Comparison of ENCODE assay signal across 21 cellular contexts in the genomic region with DNA sequence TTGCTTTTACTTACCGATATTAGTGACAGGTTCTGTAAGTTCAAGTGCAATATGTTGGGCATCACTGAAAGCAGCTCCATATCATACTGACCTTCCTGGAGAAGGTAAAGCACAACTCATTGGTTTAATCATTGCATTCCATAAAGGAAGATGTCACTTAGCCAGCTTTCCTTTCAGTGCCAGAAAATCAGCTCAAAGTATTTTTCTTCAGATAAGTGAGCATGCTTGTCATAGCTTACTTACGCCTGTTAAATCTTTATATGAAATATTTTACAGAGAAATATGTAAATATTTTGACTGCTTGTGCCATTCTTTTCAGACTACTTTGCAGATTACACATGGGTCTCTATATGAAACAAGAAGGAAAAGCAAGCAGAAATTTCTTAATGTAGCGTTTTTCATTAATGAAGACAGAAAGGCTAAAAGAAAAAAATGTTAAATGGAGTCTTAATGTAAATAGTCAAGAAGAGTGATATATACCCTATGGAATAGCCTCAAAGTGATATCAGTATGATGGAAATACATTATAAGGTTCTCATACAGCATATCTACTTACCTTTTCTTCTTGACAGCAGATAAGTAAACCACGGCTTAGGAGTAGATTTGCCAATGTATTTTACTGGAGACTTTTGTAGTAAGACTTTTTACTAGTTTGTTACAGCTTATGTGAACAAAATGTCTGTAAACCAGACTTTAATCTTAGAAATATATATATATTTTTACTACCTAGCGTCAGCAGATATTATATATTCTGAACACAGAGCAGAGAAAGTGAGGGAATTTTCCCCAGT.
DNase-seq lines count a peak whose midpoint lies in the region; ATAC-seq, FAIRE-seq and TF ChIP-seq lines count a peak whose summit lies in the region.
"Had no signal": no experiment of that assay in that cellular context is flagged by ENCODE, and none has a peak within 500 bp of the region (broad histone marks: within the 10 kb centered on the region; RNA-seq: fewer than 3 reads in every experiment).

No MANE protein-coding gene starts in this region.

- no peak overlapping the region for H2AFZ ChIP-seq in IMR-90 (replicated peaks; ENCODE audit: low read length, poor library complexity)
- no peak overlapping the region for H2AFZ ChIP-seq in mesenchymal stem cell (ENCODE audit: low read depth, low read length)

- H2BK15ac ChIP-seq in IMR-90 (ENCODE audit: low read depth, low read length) (no peak overlapping the region), mesenchymal stem cell (ENCODE audit: low read depth, poor library complexity, severe bottlenecking) (no peak overlapping the region)

- no peak overlapping the region; the same call in 1 of the 2 replicates for H3K23ac ChIP-seq in IMR-90 (ENCODE audit: low read depth, low read length)
- no peak overlapping the region for H3K23ac ChIP-seq in mesenchymal stem cell (ENCODE audit: low read length in 2 of 2)

- H3K27me3 Mint-ChIP-seq in activated T-helper 17 cell treated with anti-CD3 and anti-CD28 coated beads, Interleukin-2, amount 50 U/mL, for 72 hours, result no peaks in the 10 kb centered on the region
- H3K27me3 Mint-ChIP-seq: activated CD8-positive, alpha-beta T cell treated with anti-CD3 and anti-CD28 coated beads for 36 hours; B cell had no signal

- peak overlapping the region; percentile 71 for H3K4me2 ChIP-seq in IMR-90 (ENCODE audit: low read depth, low read length)
- no peak overlapping the region for H3K4me2 ChIP-seq in mesenchymal stem cell (ENCODE audit: low read length, poor library complexity, severe bottlenecking)

- CTCF ChIA-PET in IMR-90 (lab: Yijun Ruan, JAX), result interaction anchor here (0.7 kb wide), 2 partner anchors 17 to 167 kb away, joined by 3 to 4 read pairs; no protein-coding TSS in a partner anchor

- peak; percentile 74 for ATAC-seq in IMR-90 (ENCODE audit: low read depth)
- ATAC-seq in activated T-helper 17 cell treated with anti-CD3 and anti-CD28 coated beads, Interleukin-2, amount 50 U/mL, for 72 hours (replicated peaks), result no peak
- ATAC-seq: activated CD8-positive, alpha-beta T cell treated with anti-CD3 and anti-CD28 coated beads for 36 hours; K562 had no signal

- intact Hi-C loops in IMR-90 (cut with micrococcal nuclease), result loop anchor here (1.0 to 10.0 kb wide), 14 partner anchors 75 to 1060 kb away; no protein-coding TSS in a partner anchor

- BruUV-seq in IMR-90 (replicated peaks; lab: Mats Ljungman, UMichigan), result TSS peak; percentile 53

- H3K36me3 ChIP-seq in IMR-90 (ENCODE audit: control insufficient read depth, insufficient read depth, low read length) (no peaks in the 10 kb centered on the region), bronchial epithelial cell (ENCODE audit: control insufficient read depth, insufficient read depth, low read length) (no peaks in the 10 kb centered on the region), mesenchymal stem cell (ENCODE audit: control insufficient read depth in 1 of 2, insufficient read depth in 2 of 2, low read depth in 1 of 2, low read length in 2 of 2) (no peaks in the 10 kb centered on the region)
- H3K36me3 ChIP-seq: cardiac muscle cell, neutrophil had no signal

- H3K79me1 ChIP-seq in IMR-90 (ENCODE audit: low read depth in 1 of 2, low read length in 2 of 2) (peaks cover 4 to 8% of the 10 kb centered on the region in 2 experiments; a peak in 2 of 4 replicates), mesenchymal stem cell (replicated peaks; ENCODE audit: low read length, poor library complexity, severe bottlenecking) (no peaks in the 10 kb centered on the region)

- peaks cover 10% of the 10 kb centered on the region; the same call in 1 of the 2 replicates for H3K4me1 ChIP-seq in IMR-90 (ENCODE audit: control insufficient read depth, insufficient read depth, low read length)
- peaks cover 4% of the 10 kb centered on the region for H3K4me1 ChIP-seq in mesenchymal stem cell (ENCODE audit: control insufficient read depth, insufficient read depth, low read depth, low read length)
- H3K4me1 ChIP-seq: testis had no signal

- peak overlapping the region; percentile 95 for H2BK5ac ChIP-seq in IMR-90 (ENCODE audit: low read depth, low read length, poor library complexity, severe bottlenecking)
- H2BK5ac ChIP-seq in mesenchymal stem cell (ENCODE audit: low read depth, low read length, poor library complexity, severe bottlenecking), result no peak overlapping the region

- no peak for FAIRE-seq in bronchial epithelial cell (lab: Jason Lieb, UNC)
- FAIRE-seq: endometrium, GM12892, K562 had no signal

- no peak for TF ChIP-seq POLR2A in IMR-90 (IDR thresholded peaks at IDR 0.05; ENCODE audit: low read depth, low read length)

- H3K9me1 ChIP-seq in IMR-90 (ENCODE audit: insufficient read depth, low read length), result peaks cover 3% of the 10 kb centered on the region; the same call in 1 of the 2 replicates

- H2BK20ac ChIP-seq in IMR-90 (ENCODE audit: low read depth, low read length), result peak overlapping the region; percentile 98; the same call in 1 of the 2 replicates

- H4K5ac ChIP-seq in IMR-90 (ENCODE audit: low read depth, low read length), result peak overlapping the region; percentile 96

- H3K18ac ChIP-seq in IMR-90 (ENCODE audit: low read depth, low read length) (peak overlapping the region; percentile 99), mesenchymal stem cell (ENCODE audit: low read depth in 1 of 2, low read length in 2 of 2) (no peak overlapping the region)

- H3K27me3 ChIP-seq in IMR-90 (ENCODE audit: control insufficient read depth, insufficient read depth, low read length) (no peaks in the 10 kb centered on the region), bronchial epithelial cell (ENCODE audit: control insufficient read depth, insufficient read depth, low read length) (no peaks in the 10 kb centered on the region), mesenchymal stem cell (ENCODE audit: control insufficient read depth in 1 of 2, insufficient read depth in 1 of 2, low read length in 2 of 2) (no peaks in the 10 kb centered on the region)
- H3K27me3 ChIP-seq: cardiac muscle cell, neutrophil, testis had no signal

- dilution Hi-C loops in IMR-90 (cut with HindIII; ENCODE audit: low sequenced_read_pairs, unreplicated experiment), result no loop called here

- H2AK5ac ChIP-seq in IMR-90 (ENCODE audit: low read depth, low read length) (no peak overlapping the region), mesenchymal stem cell (ENCODE audit: low read length, severe bottlenecking) (no peak overlapping the region)

- POLR2A ChIA-PET in IMR-90 (lab: Charles Lee; ENCODE audit: unreplicated experiment), result interaction anchor here (0.7 to 1.8 kb wide), 6 partner anchors 17 to 572 kb away, joined by 3 to 8 read pairs (median 6); no protein-coding TSS in a partner anchor

- no peaks in the 10 kb centered on the region for H3K9me3 ChIP-seq in IMR-90 (ENCODE audit: control insufficient read depth, insufficient read depth, low read length)
- H3K9me3 ChIP-seq in mesenchymal stem cell (ENCODE audit: control insufficient read depth, low read length), result no peaks in the 10 kb centered on the region
- H3K9me3 ChIP-seq: neutrophil, testis had no signal

- no peaks in the 10 kb centered on the region for H4K20me1 ChIP-seq in IMR-90 (ENCODE audit: insufficient read depth, low read length)

- in situ Hi-C loops in IMR-90 (cut with MboI; ENCODE audit: low sequenced_read_pairs) (no loop called here), GM13976 (cut with MboI; ENCODE audit: low sequenced_read_pairs, unreplicated experiment) (no loop called here)

- peak overlapping the region; percentile 93 for H3K56ac ChIP-seq in IMR-90 (ENCODE audit: extremely low read depth, insufficient read depth, low read length)

- TF ChIP-seq CTCF in IMR-90 (conservative IDR thresholded peaks at IDR 0.05; ENCODE audit: low read depth, low read length) (no peak), bronchial epithelial cell (IDR thresholded peaks at IDR 0.05; ENCODE audit: insufficient read depth, low read length, severe bottlenecking) (no peak), GM13976 (IDR thresholded peaks at IDR 0.05; ENCODE audit: borderline replicate concordance, control extremely low read depth, extremely low read depth, insufficient read depth, missing control alignments) (no peak)

- no peak overlapping the region for H2AK9ac ChIP-seq in IMR-90 (replicated peaks; ENCODE audit: low read depth, low read length, poor library complexity)

- peak overlapping the region; percentile 99 for H4K91ac ChIP-seq in IMR-90 (ENCODE audit: insufficient read depth, low read depth, low read length)
- H4K91ac ChIP-seq in mesenchymal stem cell (ENCODE audit: low read length), result no peak overlapping the region

- H4K8ac ChIP-seq in IMR-90 (ENCODE audit: low read depth in 2 of 2, low read length in 2 of 2), result peak overlapping the region; percentile 95 to 97; a peak in 3 of 4 replicates
- H4K8ac ChIP-seq in mesenchymal stem cell (ENCODE audit: low read length), result no peak overlapping the region

- DNase-seq in AG08395 (ENCODE audit: low spot score) (peak; percentile 19), IMR-90 (peak; percentile 94), bronchial epithelial cell (ENCODE audit: low read depth) (peak; percentile 70), mesenchymal stem cell (peak; percentile 34), GM13976 (ENCODE audit: low spot score) (no peak), DMS53 treated with DMSO at 0.1 percent for 48 hours (lab: John Stamatoyannopoulos, UW; ENCODE audit: unreplicated experiment) (no peak), NCI-H2227 (lab: John Stamatoyannopoulos, UW; ENCODE audit: unreplicated experiment) (no peak)
- DNase-seq: activated CD8-positive, alpha-beta T cell treated with anti-CD3 and anti-CD28 coated beads for 36 hours; activated effector memory CD4-positive, alpha-beta T cell treated with anti-CD3 and anti-CD28 coated beads, Interleukin-2, amount 50 U/mL, for 16 hours; DMS79 treated with DMSO at 0.1 percent for 48 hours; NCI-H1436 treated with DMSO at 0.1 percent for 48 hours; NCI-H82; testis had no signal

- H3K27ac ChIP-seq in IMR-90 (ENCODE audit: insufficient read depth, low read length) (peak overlapping the region; percentile 99; the same call in 1 of the 2 replicates), mesenchymal stem cell (ENCODE audit: low read length, poor library complexity, severe bottlenecking) (peak overlapping the region; percentile 35)
- H3K27ac ChIP-seq: cardiac muscle cell, neutrophil, testis had no signal

- H3K9ac ChIP-seq in IMR-90 (ENCODE audit: low read depth, low read length), result peak overlapping the region; percentile 82
- H3K9ac ChIP-seq in mesenchymal stem cell (ENCODE audit: low read length), result no peak overlapping the region

- TF ChIP-seq RAD21 in IMR-90 (IDR thresholded peaks at IDR 0.05; ENCODE audit: low read length), result 0 out of 2 replicates have a peak, but pooled peaks have one; percentile 8

- no peak overlapping the region for H3K4me3 ChIP-seq in IMR-90 (ENCODE audit: insufficient read depth, low read depth, low read length)
- no peak overlapping the region for H3K4me3 ChIP-seq in bronchial epithelial cell (ENCODE audit: low read depth, low read length)
- H3K4me3 ChIP-seq in mesenchymal stem cell (ENCODE audit: insufficient read depth in 1 of 2, low read depth in 1 of 2, low read length in 2 of 2), result no peak overlapping the region
- H3K4me3 ChIP-seq: cardiac muscle cell, K562, lung, testis had no signal

- H3K14ac ChIP-seq in IMR-90 (replicated peaks; ENCODE audit: low read depth, low read length) (no peak overlapping the region; the same call in 1 of the 2 replicates), mesenchymal stem cell (ENCODE audit: low read length in 2 of 2) (no peak overlapping the region)

- no peaks in the 10 kb centered on the region for H3K36me3 Mint-ChIP-seq in activated T-helper 17 cell treated with anti-CD3 and anti-CD28 coated beads, Interleukin-2, amount 50 U/mL, for 72 hours (ENCODE audit: low read depth)

- peaks cover 4% of the 10 kb centered on the region for H3K9me3 Mint-ChIP-seq in activated T-helper 17 cell treated with anti-CD3 and anti-CD28 coated beads, Interleukin-2, amount 50 U/mL, for 72 hours

- H3K4me3 Mint-ChIP-seq in activated T-helper 17 cell treated with anti-CD3 and anti-CD28 coated beads, Interleukin-2, amount 50 U/mL, for 72 hours, result no peak overlapping the region
- H3K4me3 Mint-ChIP-seq: activated CD8-positive, alpha-beta T cell treated with anti-CD3 and anti-CD28 coated beads for 36 hours; B cell had no signal

- H3K4ac ChIP-seq in IMR-90 (ENCODE audit: low read depth, low read length), result peak overlapping the region; percentile 62
- no peak overlapping the region for H3K4ac ChIP-seq in mesenchymal stem cell (ENCODE audit: low read depth in 1 of 2, low read length in 2 of 2)

- H2BK120ac ChIP-seq in IMR-90 (ENCODE audit: low read depth, low read length), result peak overlapping the region; percentile 98
- no peak overlapping the region for H2BK120ac ChIP-seq in mesenchymal stem cell (ENCODE audit: low read depth, low read length)

- H2BK12ac ChIP-seq in mesenchymal stem cell (ENCODE audit: low read length in 2 of 2), result no peak overlapping the region

- no CpG with 5 or more reads among the region's 5 CpGs for WGBS in IMR-90 (ENCODE audit: extremely low coverage in 2 of 2, insufficient read length in 1 of 2), 2 experiments
- WGBS in mesenchymal stem cell, result 53% methylated on average over 2 of the region's 5 CpGs

- no peak overlapping the region for H3K27ac Mint-ChIP-seq in activated T-helper 17 cell treated with anti-CD3 and anti-CD28 coated beads, Interleukin-2, amount 50 U/mL, for 72 hours
- H3K27ac Mint-ChIP-seq: activated CD8-positive, alpha-beta T cell treated with anti-CD3 and anti-CD28 coated beads for 36 hours; B cell had no signal

- no peaks in the 10 kb centered on the region for H3K4me1 Mint-ChIP-seq in activated T-helper 17 cell treated with anti-CD3 and anti-CD28 coated beads, Interleukin-2, amount 50 U/mL, for 72 hours
- H3K4me1 Mint-ChIP-seq: B cell had no signal

Comparison
In these comparisons a context has a peak if more than half of its experiments do, and no peak if none do; other contexts are left out.
1. DNase-seq: peak in AG08395 (single experiment), IMR-90 (single experiment), bronchial epithelial cell (single experiment) and mesenchymal stem cell (single experiment); none in GM13976 (single experiment), DMS53 treated with DMSO at 0.1 percent for 48 hours (single experiment) and NCI-H2227 (single experiment).